ENCODE assay signal across 1 cellular context in genomic region chr19:17506745-17507144, GRCh38.
TF ChIP-seq lines count a peak whose summit lies in the region.

No MANE protein-coding gene starts in this region.

TF ChIP-seq in K562, 482 proteins besides CTCF, POLR2A, EP300 and RAD21:
- TF ChIP-seq POLR2G (IDR thresholded peaks at IDR 0.05; ENCODE audit: low read depth, low read length) = peak; percentile 57
- TF ChIP-seq ATF2 (CRISPR knock-in tag; IDR thresholded peaks at IDR 0.05) = no peak
